10 cellular contexts compared by ENCODE assay signal in genomic region chr9:133032171-133032570, GRCh38. TPM values are rescaled to one million over a fixed set of nuclear protein-coding genes. Genes with fewer than 3 reads are reported as not detected.
DNase-seq lines count a peak whose midpoint lies in the region; TF ChIP-seq lines count a peak whose summit lies in the region.
"Had no signal": no experiment of that assay in that cellular context is flagged by ENCODE, and none has a peak within 500 bp of the region (broad histone marks: within the 10 kb centered on the region; RNA-seq: fewer than 3 reads in every experiment).

No MANE protein-coding gene starts in this region.

- no peaks in the 10 kb centered on the region for H4K20me1 ChIP-seq in mammary epithelial cell (ENCODE audit: insufficient read depth, low read length)

- no peak overlapping the region for H3K9ac ChIP-seq in mammary epithelial cell (ENCODE audit: insufficient read depth, low read length)

- POLR2A ChIA-PET in Caco-2 (lab: Charles Lee), result interaction anchor here (0.5 kb wide), 1 partner anchor 117 kb away, joined by 3 read pairs; no protein-coding TSS in a partner anchor

- H3K36me3 Mint-ChIP-seq in Caco-2 (ENCODE audit: insufficient read depth, unreplicated experiment) (peaks cover 25% of the 10 kb centered on the region), nephron (ENCODE audit: low read depth) (peaks cover 60% of the 10 kb centered on the region)

- H3K9me3 ChIP-seq in Caco-2, result no peaks in the 10 kb centered on the region
- no peaks in the 10 kb centered on the region for H3K9me3 ChIP-seq in mammary epithelial cell (replicated peaks; ENCODE audit: insufficient read depth, low read length)

- H3K36me3 ChIP-seq in Caco-2 (ENCODE audit: control insufficient read depth, insufficient read depth, low read length), result peaks cover 1% of the 10 kb centered on the region
- H3K36me3 ChIP-seq in mammary epithelial cell (ENCODE audit: insufficient read depth, low read length), result no peaks in the 10 kb centered on the region

- TF ChIP-seq CTCF in Caco-2 (IDR thresholded peaks at IDR 0.05; ENCODE audit: insufficient read depth in 1 of 2, low read depth in 1 of 2, low read length in 1 of 2, severe bottlenecking in 1 of 2, unreplicated experiment in 1 of 2) (no peak), mammary epithelial cell (conservative IDR thresholded peaks at IDR 0.05 in 1 of 2, IDR thresholded peaks at IDR 0.05 in 1 of 2; ENCODE audit: extremely low read depth in 1 of 2, insufficient read depth in 1 of 2, low read depth in 1 of 2, low read length in 2 of 2) (no peak), nephron (IDR thresholded peaks at IDR 0.05; ENCODE audit: unreplicated experiment in 3 of 3) (no peak)

- DNase-seq in Caco-2, result no peak
- DNase-seq in Kasumi-1 (lab: John Stamatoyannopoulos, UW), result peak; percentile 60 to 64
- no peak for DNase-seq in mammary epithelial cell
- no peak for DNase-seq in NCI-H1105 (lab: John Stamatoyannopoulos, UW)
- no peak for DNase-seq in GM19240 (ENCODE audit: insufficient read length, low spot score)
- DNase-seq in posterior vena cava (ENCODE audit: low spot score), result no peak
- DNase-seq in glomerular visceral epithelial cell (ENCODE audit: extremely low spot score), result no peak
- DNase-seq: GF-D8, NCI-H446 had no signal

- H3K4me1 Mint-ChIP-seq in Caco-2 (ENCODE audit: low read depth, unreplicated experiment), result peaks cover 15% of the 10 kb centered on the region
- peaks cover 29% of the 10 kb centered on the region for H3K4me1 Mint-ChIP-seq in nephron

- H3K27me3 Mint-ChIP-seq in Caco-2 (ENCODE audit: insufficient read depth, unreplicated experiment) (peaks cover under 1% of the 10 kb centered on the region), nephron (ENCODE audit: low read depth) (no peaks in the 10 kb centered on the region)

- H3K4me1 ChIP-seq in Caco-2 (peaks cover 9% of the 10 kb centered on the region; the same call in 1 of the 2 replicates), mammary epithelial cell (ENCODE audit: insufficient read depth, low read length) (peaks cover 24% of the 10 kb centered on the region)

- no peak overlapping the region for H3K4me3 ChIP-seq in Caco-2 (ENCODE audit: low read depth, low read length)
- H3K4me3 ChIP-seq in mammary epithelial cell (replicated peaks in 1 of 3; ENCODE audit: insufficient read depth in 1 of 3, low read depth in 2 of 3, low read length in 3 of 3), result peak overlapping the region in 1 of 3 experiments; percentile 96

- CTCF ChIA-PET in Caco-2 (lab: Charles Lee), result interaction anchor here (0.6 to 1.4 kb wide), 2 partner anchors 10 to 270 kb away, joined by 3 to 16 read pairs; no protein-coding TSS in a partner anchor
- CTCF ChIA-PET in mammary epithelial cell (lab: Charles Lee; ENCODE audit: low non-redundant PET), result no interaction called here

- BruUV-seq in Caco-2 (replicated peaks; lab: Mats Ljungman, UMichigan) (no TSS peak), mammary epithelial cell (replicated peaks; lab: Mats Ljungman, UMichigan) (no TSS peak)

- H3K27me3 ChIP-seq in Caco-2 (replicated peaks; ENCODE audit: control insufficient read depth, insufficient read depth, low read length), result no peaks in the 10 kb centered on the region
- no peaks in the 10 kb centered on the region for H3K27me3 ChIP-seq in mammary epithelial cell (ENCODE audit: insufficient read depth, low read length)

- H3K79me2 ChIP-seq in mammary epithelial cell (ENCODE audit: insufficient read depth, low read length), result peaks cover 75% of the 10 kb centered on the region

- no peak overlapping the region for H3K27ac ChIP-seq in mammary epithelial cell (ENCODE audit: insufficient read depth, low read depth, low read length)

- in situ Hi-C loops in mammary epithelial cell (cut with MboI; ENCODE audit: low sequenced_read_pairs in 2 of 2), result no loop called here

- H2AFZ ChIP-seq in mammary epithelial cell (ENCODE audit: low read depth, low read length), result no peak overlapping the region

- H3K27ac Mint-ChIP-seq in Caco-2 (ENCODE audit: unreplicated experiment) (no peak overlapping the region), nephron (peak overlapping the region in 2 of 3 experiments; percentile 26 to 60)

- WGBS in mammary epithelial cell (ENCODE audit: low coverage, missing lambda C conversion rate), result 91% methylated on average over 8 of the region's 10 CpGs

- dilution Hi-C loops in mammary epithelial cell (cut with HindIII; ENCODE audit: low sequenced_read_pairs), result loop anchor here (10.0 kb wide), 1 partner anchor 143 kb away; no protein-coding TSS in a partner anchor

- intact Hi-C loops in Caco-2 (cut with micrococcal nuclease; ENCODE audit: unreplicated experiment), result no loop called here
- intact Hi-C loops in mammary epithelial cell (cut with micrococcal nuclease), result no loop called here
- intact Hi-C loops in posterior vena cava (cut with DNase I), result no loop called here

- H3K4me3 Mint-ChIP-seq in Caco-2 (ENCODE audit: unreplicated experiment), result peak overlapping the region; percentile 89
- peak overlapping the region; percentile 94 to 99 (median 95) for H3K4me3 Mint-ChIP-seq in nephron

- peak overlapping the region; percentile 90 for H3K4me2 ChIP-seq in mammary epithelial cell (ENCODE audit: insufficient read depth, low read depth, low read length)

- H3K9me3 Mint-ChIP-seq in Caco-2 (ENCODE audit: unreplicated experiment) (no peaks in the 10 kb centered on the region), nephron (peaks cover 3% of the 10 kb centered on the region)

RNA-seq across cellular contexts. Expression of gene GTF3C5, which starts 1.4 kb away (rescaled TPM):
- total RNA-seq in Caco-2 (2022), result 73.1 and 80.8 TPM in 2 replicates
- total RNA-seq in mammary epithelial cell, result 10 to 100 TPM; 28.5 to 54.2 TPM
- polyA plus RNA-seq in mammary epithelial cell, result 54.9 TPM
- 139 TPM for polyA minus RNA-seq in mammary epithelial cell
- 10 to 100 TPM; 25.9 to 27.9 TPM for total RNA-seq in posterior vena cava

RNA-seq across cellular contexts. Expression of gene CEL, which starts 29.6 kb away (rescaled TPM):
- total RNA-seq in Caco-2 (2022), result 1.9 and 2.0 TPM in 2 replicates
- 1 to 10 TPM in 1 of 2 donors, under 1 TPM in 1; 0.50 to 2.6 TPM for total RNA-seq in mammary epithelial cell
- 1.2 TPM for polyA plus RNA-seq in mammary epithelial cell
- 1.3 TPM for polyA minus RNA-seq in mammary epithelial cell
- 1 to 10 TPM in 1 of 2 donors, under 1 TPM in 1; 0.51 to 2.8 TPM for total RNA-seq in posterior vena cava

RNA-seq across cellular contexts. Expression of gene GFI1B, which starts 53.7 kb away (rescaled TPM):
- total RNA-seq in Caco-2 (2022) (0.79 and 1.3 TPM in 2 replicates), mammary epithelial cell (not detected), posterior vena cava (not detected)
- not detected for polyA plus RNA-seq in mammary epithelial cell
- 0.47 TPM for polyA minus RNA-seq in mammary epithelial cell

Comparison
In these comparisons a context has a peak if more than half of its experiments do, and no peak if none do; other contexts are left out.
1. DNase-seq: peak in Kasumi-1 (2 of 2); none in Caco-2 (0 of 2), mammary epithelial cell (single experiment), NCI-H1105 (single experiment), GM19240 (single experiment), posterior vena cava (single experiment) and glomerular visceral epithelial cell (single experiment).